In genomic region chr2:48530033-48530804, GRCh38 we compare ENCODE assay signal across 8 cellular contexts. TPM values are rescaled to one million over a fixed set of nuclear protein-coding genes. Genes with fewer than 3 reads are reported as not detected.
DNase-seq lines count a peak whose midpoint lies in the region; ATAC-seq, FAIRE-seq and TF ChIP-seq lines count a peak whose summit lies in the region.

A gene with protein sequence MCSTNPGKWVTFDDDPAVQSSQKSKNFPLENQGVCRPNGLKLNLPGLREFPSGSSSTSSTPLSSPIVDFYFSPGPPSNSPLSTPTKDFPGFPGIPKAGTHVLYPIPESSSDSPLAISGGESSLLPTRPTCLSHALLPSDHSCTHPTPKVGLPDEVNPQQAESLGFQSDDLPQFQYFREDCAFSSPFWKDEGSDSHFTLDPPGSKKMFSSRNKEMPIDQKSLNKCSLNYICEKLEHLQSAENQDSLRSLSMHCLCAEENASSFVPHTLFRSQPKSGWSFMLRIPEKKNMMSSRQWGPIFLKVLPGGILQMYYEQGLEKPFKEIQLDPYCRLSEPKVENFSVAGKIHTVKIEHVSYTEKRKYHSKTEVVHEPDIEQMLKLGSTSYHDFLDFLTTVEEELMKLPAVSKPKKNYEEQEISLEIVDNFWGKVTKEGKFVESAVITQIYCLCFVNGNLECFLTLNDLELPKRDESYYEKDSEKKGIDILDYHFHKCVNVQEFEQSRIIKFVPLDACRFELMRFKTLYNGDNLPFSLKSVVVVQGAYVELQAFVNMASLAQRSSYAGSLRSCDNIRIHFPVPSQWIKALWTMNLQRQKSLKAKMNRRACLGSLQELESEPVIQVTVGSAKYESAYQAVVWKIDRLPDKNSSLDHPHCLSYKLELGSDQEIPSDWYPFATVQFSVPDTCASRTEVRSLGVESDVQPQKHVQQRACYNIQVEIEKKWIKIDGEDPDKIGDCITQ (plus strand): TSS chr2:48530154. CDS start chr2:48580634, 50,480 bp downstream.

- H4K20me1 ChIP-seq in GM12878 (ENCODE audit: control insufficient read depth, insufficient read depth) (no peaks in the 10 kb centered on the region), smooth muscle cell (ENCODE audit: low read depth) (peaks cover 32% of the 10 kb centered on the region)

- TF ChIP-seq CTCF in GM12878 (IDR thresholded peaks at IDR 0.05 in 2 of 3, conservative IDR thresholded peaks at IDR 0.05 in 1 of 3; ENCODE audit: control insufficient read depth in 2 of 3, extremely low read depth in 1 of 3, insufficient read depth in 1 of 3, low read depth in 3 of 3, low read length in 3 of 3): no peak
- no peak for TF ChIP-seq CTCF in smooth muscle cell (IDR thresholded peaks at IDR 0.05; ENCODE audit: borderline replicate concordance, insufficient read depth, poor library complexity, severe bottlenecking)

- H3K36me3 Mint-ChIP-seq in immature natural killer cell: peaks cover 5 to 8% (median 7%) of the 10 kb centered on the region in 3 donors

- H3K27ac ChIP-seq in GM12878 (ENCODE audit: control insufficient read depth, insufficient read depth) (no peak within 1 kb of the TSS), smooth muscle cell (ENCODE audit: low read depth) (peak within 1 kb of the TSS; percentile 91)

- SMC1A ChIA-PET in GM12878 (lab: Charles Lee; ENCODE audit: uncharacterized antibody, unreplicated experiment): no interaction called here

- no peak for TF ChIP-seq RAD21 in GM12878 (IDR thresholded peaks at IDR 0.05; ENCODE audit: insufficient read depth, low read depth, low read length)

- in situ Hi-C loops in GM12878 (cut with MboI): no loop called here

- peak; percentile 53 for ATAC-seq in SK-N-SH treated with all-trans-retinoic acid at 6 μM for 48 hours
- peak; percentile 78 for ATAC-seq in GM12878

- no peak for TF ChIP-seq POLR2A in GM12878 (IDR thresholded peaks at IDR 0.05; ENCODE audit: low read depth, low read length)

- RAD21 ChIA-PET in GM12878 (lab: Charles Lee; ENCODE audit: unreplicated experiment): no interaction called here

- peak within 1 kb of the TSS in 2 of 6 donors; percentile 15 to 58 for H3K27ac Mint-ChIP-seq in immature natural killer cell

- 22% methylated on average over 15 of the region's 62 CpGs for WGBS in GM12878 (ENCODE audit: insufficient coverage, insufficient replicate concordance, low lambda C conversion rate, missing lambda C conversion rate)
- 0% methylated on average over 24 of the region's 62 CpGs for WGBS in smooth muscle cell (ENCODE audit: low lambda C conversion rate)

- no peak for FAIRE-seq in GM12878 (lab: Jason Lieb, UNC)

- peaks cover 0 to 3% (median 3%) of the 10 kb centered on the region in 3 donors for H3K27me3 Mint-ChIP-seq in immature natural killer cell (ENCODE audit: low read depth in 3 of 3)

- H3K9me3 ChIP-seq in GM12878 (replicated peaks; ENCODE audit: control insufficient read depth, insufficient read depth, low read length): no peaks in the 10 kb centered on the region
- no peaks in the 10 kb centered on the region for H3K9me3 ChIP-seq in smooth muscle cell (replicated peaks; ENCODE audit: low read depth)

- intact Hi-C loops in GM12878 (cut with micrococcal nuclease; ENCODE audit: unreplicated experiment): no loop called here

- BruUV-seq in GM12878 (replicated peaks; lab: Mats Ljungman, UMichigan): no TSS peak

- TF ChIP-seq EP300 in GM12878 (IDR thresholded peaks at IDR 0.05; ENCODE audit: borderline replicate concordance in 1 of 2, control insufficient read depth in 1 of 2, low read depth in 2 of 2, low read length in 2 of 2): no peak

- H3K79me2 ChIP-seq in GM12878 (ENCODE audit: control insufficient read depth, insufficient read depth, low read length): no peaks in the 10 kb centered on the region
- H3K79me2 ChIP-seq in smooth muscle cell (ENCODE audit: low read depth): peaks cover 35% of the 10 kb centered on the region

- DNase-seq in EH (ENCODE audit: low read depth) (peak; percentile 53), HCEC 1CT (peak; percentile 24), GM12878 (ENCODE audit: low read depth, low spot score) (no peak), immature natural killer cell (peak; percentile 14 to 16 (median 16)), smooth muscle cell (lab: John Stamatoyannopoulos, UW; ENCODE audit: unreplicated experiment) (peak; percentile 41), NCI-H1105 (lab: John Stamatoyannopoulos, UW) (no peak), superior temporal gyrus (ENCODE audit: extremely low spot score) (no peak)

- H2AFZ ChIP-seq in GM12878 (ENCODE audit: control insufficient read depth, low read depth, low read length): 0 out of 2 replicates have a peak within 1 kb of the TSS, but pooled peaks have one; percentile 29
- H2AFZ ChIP-seq in smooth muscle cell (ENCODE audit: low read depth): peak within 1 kb of the TSS; percentile 46

- H3K27me3 ChIP-seq in GM12878 (replicated peaks in 1 of 2; ENCODE audit: control insufficient read depth in 2 of 2, insufficient read depth in 2 of 2, low read length in 1 of 2) (no peaks in the 10 kb centered on the region; a peak in 1 of 4 replicates), smooth muscle cell (ENCODE audit: low read depth) (no peaks in the 10 kb centered on the region)

- H3K4me3 ChIP-seq in GM12878: peak within 1 kb of the TSS; percentile 67; the same call in 1 of the 2 replicates
- peak within 1 kb of the TSS; percentile 91 for H3K4me3 ChIP-seq in smooth muscle cell

- peak within 1 kb of the TSS; percentile 81 for H3K4me2 ChIP-seq in GM12878 (ENCODE audit: control insufficient read depth, insufficient read depth)
- H3K4me2 ChIP-seq in smooth muscle cell: peak within 1 kb of the TSS; percentile 88

- H3K4me1 Mint-ChIP-seq in immature natural killer cell: peaks cover 8 to 22% of the 10 kb centered on the region in 2 donors

- peak within 1 kb of the TSS; percentile 40; the same call in 1 of the 2 replicates for H3K9ac ChIP-seq in GM12878 (ENCODE audit: control insufficient read depth, insufficient read depth, low read length)
- H3K9ac ChIP-seq in smooth muscle cell (ENCODE audit: low read depth): peak within 1 kb of the TSS; percentile 94

- no peaks in the 10 kb centered on the region for H3K36me3 ChIP-seq in GM12878 (ENCODE audit: control insufficient read depth in 2 of 2, insufficient read depth in 2 of 2, low read length in 1 of 2)
- H3K36me3 ChIP-seq in smooth muscle cell (ENCODE audit: low read depth): no peaks in the 10 kb centered on the region

- POLR2A ChIA-PET in GM12878 (lab: Charles Lee): no interaction called here

- H3K4me3 Mint-ChIP-seq in immature natural killer cell: peak within 1 kb of the TSS; percentile 81 to 89 (median 87)

- no peaks in the 10 kb centered on the region for H3K9me3 Mint-ChIP-seq in immature natural killer cell

- H3F3A ChIP-seq in smooth muscle cell (ENCODE audit: low read depth): peaks cover 38% of the 10 kb centered on the region

- no peaks in the 10 kb centered on the region; the same call in 1 of the 2 replicates for H3K4me1 ChIP-seq in GM12878 (ENCODE audit: control insufficient read depth, insufficient read depth, low read length)
- peaks cover 28% of the 10 kb centered on the region for H3K4me1 ChIP-seq in smooth muscle cell (ENCODE audit: low read depth)

- CTCF ChIA-PET in GM12878 (lab: Yijun Ruan, JAX): no interaction called here

TF ChIP-seq in SK-N-SH treated with all-trans-retinoic acid at 6 μM for 48 hours, 23 proteins besides CTCF, POLR2A, EP300 and RAD21:
- no peak for TF ChIP-seq ZFP30 (CRISPR knock-in tag; IDR thresholded peaks at IDR 0.05)

TF ChIP-seq in GM12878, 131 proteins besides CTCF, POLR2A, EP300 and RAD21 (continues in another document):
- 0 out of 2 replicates have a peak, but pooled peaks have one; percentile 62 for TF ChIP-seq NFXL1 (IDR thresholded peaks at IDR 0.05; ENCODE audit: borderline replicate concordance)

RNA-seq across cellular contexts. Expression of the gene that starts here (rescaled TPM):
- 1.2 TPM in 2 replicates for total RNA-seq in GM12878 (2013; cell fraction: nucleolus; rRNA removed)
- 0.11 and 0.27 TPM in 2 replicates for total RNA-seq in GM12878 (2014; rRNA removed)
- 0.18 and 0.23 TPM in 2 replicates for total RNA-seq in GM12878 (2014; rRNA removed; fragmentation: Illumina TruSeq; extraction: Trizol)
- total RNA-seq in GM12878 (2021): 0.82 and 0.90 TPM in 2 replicates
- 0.42 TPM for polyA plus RNA-seq in GM12878 (2011; ENCODE audit: low read depth)
- polyA plus RNA-seq in GM12878 (2011; rRNA removed): 0.26 and 0.29 TPM in 2 replicates
- polyA plus RNA-seq in GM12878 (2011; cell fraction: cytosol; rRNA removed): 0.04 and 0.18 TPM in 2 replicates
- 0.87 and 0.94 TPM in 2 replicates for polyA plus RNA-seq in GM12878 (2011; cell fraction: nucleus; rRNA removed)
- 0.36 and 0.62 TPM in 2 replicates for polyA plus RNA-seq in GM12878 (2012)
- 0.08 and 0.32 TPM in 2 replicates for polyA plus RNA-seq in GM12878 (2014; fragmentation: Illumina TruSeq; extraction: Trizol)
- polyA plus RNA-seq in GM12878 (2014; fragmentation: Nextera tagmentation; extraction: Ambion mirVana): under 1 TPM in 1 of 2 experiments, not detected in 1; 0.11 TPM
- polyA plus RNA-seq in GM12878 (2014; rRNA removed): 0.51 and 0.91 TPM in 2 replicates
- polyA plus RNA-seq in GM12878 (2016; fragmentation: Nextera tagmentation; extraction: Ambion mirVana): under 1 TPM in 1 of 2 experiments, not detected in 1; 0.12 TPM
- 0.07 and 0.26 TPM in 2 replicates for polyA minus RNA-seq in GM12878 (2011; rRNA and poly(A)+ RNA removed)
- not detected in 2 replicates for polyA minus RNA-seq in GM12878 (2011; cell fraction: cytosol; rRNA and poly(A)+ RNA removed)
- 0.12 and 0.38 TPM in 2 replicates for polyA minus RNA-seq in GM12878 (2011; cell fraction: nucleus; rRNA and poly(A)+ RNA removed)
- polyA plus RNA-seq in immature natural killer cell: under 1 TPM in 1 of 3 donors, not detected in 2; 0.13 TPM
- total RNA-seq in smooth muscle cell: 56.6 and 60.3 TPM in 2 replicates
- 13.8 and 15.3 TPM in 2 replicates for polyA plus RNA-seq in smooth muscle cell

Comparison
In these comparisons a context has a peak if more than half of its experiments do, and no peak if none do; other contexts are left out.
1. RNA of the gene that starts here (total RNA-seq): 56.6 to 60.3 TPM in smooth muscle cell; 0.11 to 1.2 TPM in GM12878; every median in the first group is over 10 times any median in the second.
2. Peak in DNase-seq in immature natural killer cell; RNA of the gene not detected or under 1 TPM.
3. DNase-seq: peak in EH (single experiment), HCEC 1CT (single experiment) and smooth muscle cell (single experiment); none in GM12878 (single experiment), NCI-H1105 (single experiment) and superior temporal gyrus (single experiment).